ENCODE assay signal across 21 cellular contexts in the genomic region with DNA sequence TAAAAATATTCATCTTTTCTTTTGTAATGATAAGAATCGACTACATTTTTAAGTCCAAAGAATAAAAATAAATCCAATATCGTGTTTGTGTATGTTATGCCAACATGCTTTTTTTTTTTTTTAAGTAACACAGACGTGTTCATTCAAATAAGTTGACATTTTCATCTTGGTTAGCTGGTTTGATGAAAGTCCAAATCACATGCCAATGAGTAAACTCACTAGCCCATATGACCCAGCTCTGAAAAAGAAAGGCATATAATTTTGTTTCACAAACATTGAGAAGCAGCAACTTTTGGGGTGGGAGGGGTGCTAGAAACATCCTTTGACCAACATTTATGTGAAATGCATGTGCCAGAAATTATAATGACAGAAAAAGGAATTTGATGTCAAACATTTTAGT.
"Had no signal": no experiment of that assay in that cellular context is flagged by ENCODE, and none has a peak within 500 bp of the region (broad histone marks: within the 10 kb centered on the region; RNA-seq: fewer than 3 reads in every experiment).

No MANE protein-coding gene starts in this region.

- H3K4me1 ChIP-seq: psoas muscle had no signal

- H3K27me3 ChIP-seq: gastrocnemius medialis, neutrophil, pancreas, upper lobe of right lung had no signal

- H3K36me3 ChIP-seq: gastrocnemius medialis, left ventricle myocardium inferior, neutrophil, pancreas, upper lobe of right lung had no signal

- H3K4me3 ChIP-seq: coronary artery, gastrocnemius medialis, left ventricle myocardium inferior, pancreas, psoas muscle, upper lobe of right lung had no signal

- H3K9me3 ChIP-seq: gastrocnemius medialis, left ventricle myocardium inferior, neutrophil, pancreas, psoas muscle, upper lobe of right lung had no signal

- ATAC-seq: activated T-cell treated with anti-CD3 and anti-CD28 coated beads, Interleukin-2, amount 50 U/mL, for 4 hours; gastrocnemius medialis; pancreas; psoas muscle; right cardiac atrium; upper lobe of right lung had no signal

- H3K27ac ChIP-seq: coronary artery, gastrocnemius medialis, left ventricle myocardium inferior, neutrophil, psoas muscle, upper lobe of right lung had no signal

- DNase-seq: activated B cell treated with CpG ODN at 0.5 μM for 24 hours; activated CD4-positive, alpha-beta T cell treated with anti-CD3 and anti-CD28 coated beads for 4 hours; activated CD4-positive, alpha-beta T cell treated with anti-CD3 and anti-CD28 coated beads, Interleukin-2, amount 50 U/mL, for 48 hours; activated CD8-positive, alpha-beta memory T cell treated with anti-CD3 and anti-CD28 coated beads, Interleukin-2, amount 50 U/mL, for 48 hours; activated naive CD4-positive, alpha-beta T cell treated with Interleukin-2 at 50 U/mL for 16 hours; activated naive CD8-positive, alpha-beta T cell treated with anti-CD3 and anti-CD28 coated beads for 36 hours; activated T-cell treated with anti-CD3 and anti-CD28 coated beads, Interleukin-2, amount 50 U/mL, for 4 hours; cerebellar nuclear complex; endodermal cell; gastrocnemius medialis; hippocampal formation; left ventricle myocardium inferior; pancreas; psoas muscle; right cardiac atrium; stimulated activated CD4-positive, alpha-beta T cell treated with anti-CD3 and anti-CD28 coated beads, Interleukin-4, amount 100 ng/mL, for 24 hours; stimulated activated naive CD4-positive, alpha-beta T cell treated with Interleukin-2 at 50 U/mL for 16 hours; T1000; upper lobe of right lung had no signal
